Comparison of ENCODE assay signal across 20 cellular contexts in the genomic region with DNA sequence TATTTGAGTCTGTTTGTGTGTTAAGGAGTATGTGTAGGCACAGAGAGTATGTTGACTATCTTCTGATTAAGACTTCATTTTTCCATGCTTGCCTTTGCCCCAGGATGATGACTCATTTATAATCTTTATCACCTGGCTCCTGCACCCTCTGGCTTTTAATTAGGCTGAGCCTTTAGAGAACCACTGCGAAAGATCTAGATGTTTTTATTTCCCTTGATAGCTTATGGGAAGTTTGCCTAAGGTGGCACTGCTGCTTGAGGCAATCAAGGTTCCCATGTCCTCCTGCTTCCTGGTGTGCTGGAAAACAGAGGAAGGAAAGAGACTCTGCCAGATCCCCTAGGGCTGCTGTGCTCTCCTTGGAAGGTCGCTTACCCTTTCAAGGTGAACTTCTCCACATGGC.
DNase-seq lines count a peak whose midpoint lies in the region; ATAC-seq and TF ChIP-seq lines count a peak whose summit lies in the region.
"Had no signal": no experiment of that assay in that cellular context is flagged by ENCODE, and none has a peak within 500 bp of the region (broad histone marks: within the 10 kb centered on the region; RNA-seq: fewer than 3 reads in every experiment).

No MANE protein-coding gene starts in this region.

- WGBS in psoas muscle, 3 donors: 72 to 74% (median 72%) methylated on average over 2 of the region's 2 CpGs

- in situ Hi-C loops in Panc1 (cut with HindIII; ENCODE audit: low pct_unique_long_range_greater_than_20kb, low sequenced_read_pairs): no loop called here

- H3K36me3 Mint-ChIP-seq in progenitor cell of endocrine pancreas (ENCODE audit: insufficient read depth): no peaks in the 10 kb centered on the region
- H3K36me3 Mint-ChIP-seq: activated naive CD4-positive, alpha-beta T cell treated with anti-CD3 and anti-CD28 coated beads, Interleukin-2, amount 50 U/mL, for 24 hours; stimulated activated naive B cell treated with anti-CD40 and anti-IgM and Interleukin-4, amounts not matched to agents 10 μg/mL and 1 μg/mL and 100 μg/mL, for 72 hours had no signal

- no peaks in the 10 kb centered on the region for H3K27me3 ChIP-seq in Panc1 (ENCODE audit: control insufficient read depth, insufficient read depth, low read length)
- H3K27me3 ChIP-seq in psoas muscle (ENCODE audit: insufficient read depth in 3 of 3, low read length in 2 of 3): no peaks in the 10 kb centered on the region
- H3K27me3 ChIP-seq: left lung had no signal

- H3K4me1 ChIP-seq in Panc1 (ENCODE audit: control insufficient read depth, insufficient read depth, low read length) (no peaks in the 10 kb centered on the region), psoas muscle (no peaks in the 10 kb centered on the region)
- H3K4me1 ChIP-seq: left lung had no signal

- no peaks in the 10 kb centered on the region for H3K27me3 Mint-ChIP-seq in progenitor cell of endocrine pancreas
- H3K27me3 Mint-ChIP-seq: activated naive CD4-positive, alpha-beta T cell treated with anti-CD3 and anti-CD28 coated beads, Interleukin-2, amount 50 U/mL, for 24 hours; stimulated activated naive B cell treated with anti-CD40 and anti-IgM and Interleukin-4, amounts not matched to agents 10 μg/mL and 1 μg/mL and 100 μg/mL, for 72 hours had no signal

- no peaks in the 10 kb centered on the region for H3K9me3 Mint-ChIP-seq in progenitor cell of endocrine pancreas (ENCODE audit: low read depth)
- H3K9me3 Mint-ChIP-seq: activated naive CD4-positive, alpha-beta T cell treated with anti-CD3 and anti-CD28 coated beads, Interleukin-2, amount 50 U/mL, for 24 hours; nephron progenitor cell; stimulated activated naive B cell treated with anti-CD40 and anti-IgM and Interleukin-4, amounts not matched to agents 10 μg/mL and 1 μg/mL and 100 μg/mL, for 72 hours had no signal

- peaks cover 26% of the 10 kb centered on the region for H3K4me1 Mint-ChIP-seq in progenitor cell of endocrine pancreas (ENCODE audit: low read depth)
- H3K4me1 Mint-ChIP-seq: activated naive CD4-positive, alpha-beta T cell treated with anti-CD3 and anti-CD28 coated beads, Interleukin-2, amount 50 U/mL, for 24 hours; nephron progenitor cell; stimulated activated naive B cell treated with anti-CD40 and anti-IgM and Interleukin-4, amounts not matched to agents 10 μg/mL and 1 μg/mL and 100 μg/mL, for 72 hours had no signal

- H3K27ac ChIP-seq in Panc1 (ENCODE audit: low read length) (no peak overlapping the region), epithelial cell of prostate (peak overlapping the region; percentile 55), psoas muscle (no peak overlapping the region)
- H3K27ac ChIP-seq: left lung had no signal

- H3K27ac Mint-ChIP-seq in progenitor cell of endocrine pancreas: peak overlapping the region; percentile 14
- H3K27ac Mint-ChIP-seq: activated naive CD4-positive, alpha-beta T cell treated with anti-CD3 and anti-CD28 coated beads, Interleukin-2, amount 50 U/mL, for 24 hours; nephron progenitor cell; stimulated activated naive B cell treated with anti-CD40 and anti-IgM and Interleukin-4, amounts not matched to agents 10 μg/mL and 1 μg/mL and 100 μg/mL, for 72 hours had no signal

- no peak for TF ChIP-seq CTCF in Panc1 (IDR thresholded peaks at IDR 0.05)
- no peak for TF ChIP-seq CTCF in progenitor cell of endocrine pancreas (IDR thresholded peaks at IDR 0.05; ENCODE audit: unreplicated experiment)
- TF ChIP-seq CTCF in psoas muscle (IDR thresholded peaks at IDR 0.05): no peak

- CTCF ChIA-PET in Panc1 (lab: Charles Lee): no interaction called here

- H3K4me3 Mint-ChIP-seq in progenitor cell of endocrine pancreas (ENCODE audit: low read depth): no peak overlapping the region
- H3K4me3 Mint-ChIP-seq: activated naive CD4-positive, alpha-beta T cell treated with anti-CD3 and anti-CD28 coated beads, Interleukin-2, amount 50 U/mL, for 24 hours; nephron progenitor cell; stimulated activated naive B cell treated with anti-CD40 and anti-IgM and Interleukin-4, amounts not matched to agents 10 μg/mL and 1 μg/mL and 100 μg/mL, for 72 hours had no signal

- POLR2A ChIA-PET in Panc1 (lab: Charles Lee): no interaction called here

- H3K9me3 ChIP-seq in Panc1 (ENCODE audit: control insufficient read depth, insufficient read depth, low read depth, low read length): no peaks in the 10 kb centered on the region
- no peaks in the 10 kb centered on the region for H3K9me3 ChIP-seq in psoas muscle
- H3K9me3 ChIP-seq: left lung had no signal

- peak; percentile 13 for DNase-seq in DMS53 treated with DMSO at 0.1 percent for 48 hours (lab: John Stamatoyannopoulos, UW; ENCODE audit: unreplicated experiment)
- no peak for DNase-seq in Panc1 (ENCODE audit: low read depth, low spot score)
- no peak for DNase-seq in epithelial cell of prostate (ENCODE audit: low read depth, low spot score)
- DNase-seq in progenitor cell of endocrine pancreas (ENCODE audit: low spot score, unreplicated experiment): no peak
- no peak for DNase-seq in psoas muscle
- no peak for DNase-seq in GF-D8 (lab: John Stamatoyannopoulos, UW)
- DNase-seq: activated CD4-positive, CD25-positive, alpha-beta regulatory T cell treated with anti-CD3 and anti-CD28 coated beads, Interleukin-2, amount 50 U/mL, for 72 hours; activated T-cell treated with anti-CD3 and anti-CD28 coated beads for 4 hours; AML-193; DMS153; hypothalamus; left lung; NCI-H187; NCI-H524 treated with DMSO at 0.1 percent for 48 hours; nephron progenitor cell; stimulated activated naive B cell treated with anti-CD40 and anti-IgM and Interleukin-4, amounts not matched to agents 10 μg/mL and 1 μg/mL and 100 μg/mL, for 72 hours; T-helper 1 cell had no signal

- ATAC-seq in Panc1 (peak; percentile 53; the same call in 1 of the 2 replicates), psoas muscle (no peak), GM18517 (IDR thresholded peaks at IDR 0.05; ENCODE audit: unreplicated experiment) (no peak), HG03280 (IDR thresholded peaks at IDR 0.05; ENCODE audit: unreplicated experiment) (no peak)
- ATAC-seq: left lung; stimulated activated naive B cell treated with anti-CD40 and anti-IgM and Interleukin-4, amounts not matched to agents 10 μg/mL and 1 μg/mL and 100 μg/mL, for 72 hours had no signal

- H3K36me3 ChIP-seq in Panc1 (ENCODE audit: control insufficient read depth, insufficient read depth, low read length): no peaks in the 10 kb centered on the region
- H3K36me3 ChIP-seq in psoas muscle (ENCODE audit: insufficient read depth in 1 of 2, low read depth in 1 of 2): no peaks in the 10 kb centered on the region
- H3K36me3 ChIP-seq: left lung had no signal

- BruUV-seq in Panc1 (replicated peaks; lab: Mats Ljungman, UMichigan): no TSS peak

- H3K4me3 ChIP-seq in Panc1 (ENCODE audit: low read depth in 2 of 2, low read length in 2 of 2) (no peak overlapping the region), psoas muscle (no peak overlapping the region)
- H3K4me3 ChIP-seq: left lung had no signal

- intact Hi-C loops in Panc1 (cut with micrococcal nuclease; ENCODE audit: unreplicated experiment) (no loop called here), psoas muscle (cut with DNase I) (no loop called here)
